ENCODE assay signal across 14 cellular contexts in genomic region chr10:33265621-33266020, GRCh38.
DNase-seq lines count a peak whose midpoint lies in the region; ATAC-seq and TF ChIP-seq lines count a peak whose summit lies in the region.
"Had no signal": no experiment of that assay in that cellular context is flagged by ENCODE, and none has a peak within 500 bp of the region (broad histone marks: within the 10 kb centered on the region; RNA-seq: fewer than 3 reads in every experiment).

No MANE protein-coding gene starts in this region.

- H3K4me1 ChIP-seq in PC-3 (ENCODE audit: insufficient read depth, low read length) (peaks cover 55% of the 10 kb centered on the region), fibroblast of lung (ENCODE audit: control insufficient read depth, extremely low read depth, insufficient read depth, low read length) (peaks cover 21% of the 10 kb centered on the region)

- H3K4me3 ChIP-seq in PC-3 (ENCODE audit: low read length) = no peak overlapping the region
- H3K4me3 ChIP-seq in fibroblast of lung (replicated peaks in 1 of 4; ENCODE audit: control extremely low read depth in 1 of 4, insufficient read depth in 1 of 4, low read depth in 3 of 4, low read length in 4 of 4) = no peak overlapping the region
- H3K4me3 ChIP-seq: Peyer's patch had no signal

- H4K20me1 ChIP-seq in PC-3 (ENCODE audit: low read length) (no peaks in the 10 kb centered on the region), fibroblast of lung (ENCODE audit: control insufficient read depth, extremely low read depth, insufficient read depth, low read length) (no peaks in the 10 kb centered on the region)

- no peaks in the 10 kb centered on the region for H3K9me2 ChIP-seq in PC-3 (replicated peaks; ENCODE audit: low read length)

- no peak for TF ChIP-seq CTCF in PC-3 (conservative IDR thresholded peaks at IDR 0.05; ENCODE audit: low read depth, low read length)
- TF ChIP-seq CTCF in fibroblast of lung (conservative IDR thresholded peaks at IDR 0.05 in 1 of 2, IDR thresholded peaks at IDR 0.05 in 1 of 2; ENCODE audit: low read depth in 1 of 2, low read length in 2 of 2) = no peak

- DNase-seq in activated T-cell treated with anti-CD3 and anti-CD28 coated beads for 24 hours (ENCODE audit: low read depth) = peak; percentile 37
- no peak for DNase-seq in activated T-cell treated with anti-CD3 and anti-CD28 coated beads, Interleukin-2, amount 50 U/mL, for 1 hour
- DNase-seq in PC-3 = no peak
- no peak for DNase-seq in fibroblast of lung (ENCODE audit: low read depth in 2 of 2)
- peak; percentile 75 for DNase-seq in stimulated activated CD8-positive, alpha-beta memory T cell treated with anti-CD3 and anti-CD28 coated beads, Interleukin-4, amount 100 ng/mL, for 48 hours
- no peak for DNase-seq in DMS79 treated with DMSO at 0.1 percent for 48 hours (lab: John Stamatoyannopoulos, UW)
- DNase-seq in dermis blood vessel endothelial cell = no peak
- DNase-seq: endodermal cell, hippocampal formation, Karpas-422, NCI-H2107 had no signal

- H2AFZ ChIP-seq in PC-3 (ENCODE audit: low read length) (no peak overlapping the region), fibroblast of lung (ENCODE audit: low read length) (no peak overlapping the region)

- H3K9me3 ChIP-seq in PC-3 (ENCODE audit: low read length) (no peaks in the 10 kb centered on the region), fibroblast of lung (ENCODE audit: control insufficient read depth, insufficient read depth, low read depth, low read length) (no peaks in the 10 kb centered on the region)
- H3K9me3 ChIP-seq: Peyer's patch had no signal

- no TSS peak for BruUV-seq in PC-3 (replicated peaks; lab: Mats Ljungman, UMichigan)

- H3K4me2 ChIP-seq in PC-3 (ENCODE audit: low read length) = no peak overlapping the region
- H3K4me2 ChIP-seq in fibroblast of lung (ENCODE audit: extremely low read depth, insufficient read depth, low read length) = peak overlapping the region; percentile 9

- H3K27ac ChIP-seq in PC-3 (ENCODE audit: low read length) = peak overlapping the region; percentile 65
- peak overlapping the region; percentile 94 for H3K27ac ChIP-seq in fibroblast of lung (ENCODE audit: insufficient read depth, low read length)
- H3K27ac ChIP-seq: Peyer's patch had no signal

- POLR2A ChIA-PET in PC-3 (lab: Charles Lee; ENCODE audit: unreplicated experiment) = interaction anchor here (2.8 kb wide), 1 partner anchor 72 kb away, joined by 41 read pairs; no protein-coding TSS in a partner anchor

- CTCF ChIA-PET in PC-3 (lab: Charles Lee) = no interaction called here

- ATAC-seq in PC-3 (no peak), GM21367 (IDR thresholded peaks at IDR 0.05; ENCODE audit: unreplicated experiment) (no peak)
- ATAC-seq: stimulated activated memory B cell treated with anti-CD40 and anti-IgM and Interleukin-4, amounts not matched to agents 10 μg/mL and 1 μg/mL and 100 μg/mL, for 72 hours had no signal

- intact Hi-C loops in PC-3 (cut with micrococcal nuclease) = loop anchor here (2.0 kb wide), 1 partner anchor 61 kb away; no protein-coding TSS in a partner anchor

- H3F3A ChIP-seq in PC-3 (ENCODE audit: low read length, unreplicated experiment) = peaks cover 44% of the 10 kb centered on the region

- H3K79me2 ChIP-seq in PC-3 (ENCODE audit: low read length) (peaks cover 68% of the 10 kb centered on the region), fibroblast of lung (ENCODE audit: control insufficient read depth, insufficient read depth, low read length) (peaks cover 58% of the 10 kb centered on the region)

- no peaks in the 10 kb centered on the region for H3K27me3 ChIP-seq in PC-3 (ENCODE audit: low read length)
- H3K27me3 ChIP-seq in fibroblast of lung (ENCODE audit: control insufficient read depth, insufficient read depth, low read length) = no peaks in the 10 kb centered on the region
- H3K27me3 ChIP-seq: Peyer's patch had no signal

- H3K9ac ChIP-seq in PC-3 (ENCODE audit: low read length) = peak overlapping the region; percentile 59
- H3K9ac ChIP-seq in fibroblast of lung (ENCODE audit: insufficient read depth, low read length) = no peak overlapping the region

- peaks cover 74% of the 10 kb centered on the region for H3K36me3 ChIP-seq in PC-3 (ENCODE audit: low read depth, low read length)
- H3K36me3 ChIP-seq in fibroblast of lung (ENCODE audit: control insufficient read depth, insufficient read depth, low read length) = peaks cover 12% of the 10 kb centered on the region

Comparison
In these comparisons a context has a peak if more than half of its experiments do, and no peak if none do; other contexts are left out.
1. DNase-seq: peak in activated T-cell treated with anti-CD3 and anti-CD28 coated beads for 24 hours (single experiment) and stimulated activated CD8-positive, alpha-beta memory T cell treated with anti-CD3 and anti-CD28 coated beads, Interleukin-4, amount 100 ng/mL, for 48 hours (single experiment); none in activated T-cell treated with anti-CD3 and anti-CD28 coated beads, Interleukin-2, amount 50 U/mL, for 1 hour (single experiment), PC-3 (single experiment), fibroblast of lung (0 of 2), DMS79 treated with DMSO at 0.1 percent for 48 hours (single experiment) and dermis blood vessel endothelial cell (single experiment).